ENCODE assay signal across 9 cellular contexts in the genomic region with DNA sequence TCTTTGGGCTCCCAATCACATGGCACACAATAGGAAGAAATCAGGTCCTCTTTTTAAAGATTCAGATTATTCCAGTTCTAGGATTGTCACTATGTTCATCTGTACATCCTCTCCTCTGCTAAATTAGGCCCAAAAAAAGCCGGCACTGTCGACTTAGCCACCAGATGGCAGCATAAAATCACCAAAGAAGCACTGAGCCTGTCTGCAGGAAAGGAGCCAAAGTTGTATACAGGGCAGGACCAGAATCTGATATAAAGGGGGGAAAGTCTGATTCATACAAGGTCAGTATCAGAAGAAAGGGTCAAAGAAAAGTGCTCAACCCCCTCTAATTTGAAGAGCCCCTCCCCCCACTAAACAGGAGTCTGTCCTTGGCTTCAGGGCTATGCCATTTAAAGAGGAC. TPM values are rescaled to one million over a fixed set of nuclear protein-coding genes. Genes with fewer than 3 reads are reported as not detected.
DNase-seq lines count a peak whose midpoint lies in the region; ATAC-seq and TF ChIP-seq lines count a peak whose summit lies in the region.
"Had no signal": no experiment of that assay in that cellular context is flagged by ENCODE, and none has a peak within 500 bp of the region (broad histone marks: within the 10 kb centered on the region; RNA-seq: fewer than 3 reads in every experiment).

No MANE protein-coding gene starts in this region.

- peaks cover 0 to 13% (median 0%) of the 10 kb centered on the region in 8 donors for H3K9me3 ChIP-seq in spleen

- H3K27ac ChIP-seq in spleen = no peak overlapping the region
- H3K27ac ChIP-seq: skin epidermis had no signal

- TF ChIP-seq POLR2A in spleen (IDR thresholded peaks at IDR 0.05) = no peak

- H3K27ac Mint-ChIP-seq in T-helper 2 cell treated with Interferon-gamma antibody and Interleukin-4, amounts not matched to agents 5 μg/mL and 100 μg/mL, for 36 hours = no peak overlapping the region

- H3K36me3 ChIP-seq in spleen = no peaks in the 10 kb centered on the region

- H3K4me1 Mint-ChIP-seq in T-helper 2 cell treated with Interferon-gamma antibody and Interleukin-4, amounts not matched to agents 5 μg/mL and 100 μg/mL, for 36 hours (ENCODE audit: low read depth) = no peaks in the 10 kb centered on the region

- H3K27me3 Mint-ChIP-seq in T-helper 2 cell treated with Interferon-gamma antibody and Interleukin-4, amounts not matched to agents 5 μg/mL and 100 μg/mL, for 36 hours (ENCODE audit: low read depth) = no peaks in the 10 kb centered on the region

- no peaks in the 10 kb centered on the region for H3K27me3 ChIP-seq in spleen (replicated peaks in 1 of 7)

- no peak overlapping the region for H3K4me3 Mint-ChIP-seq in T-helper 2 cell treated with Interferon-gamma antibody and Interleukin-4, amounts not matched to agents 5 μg/mL and 100 μg/mL, for 36 hours

- no peaks in the 10 kb centered on the region for H3K36me3 Mint-ChIP-seq in T-helper 2 cell treated with Interferon-gamma antibody and Interleukin-4, amounts not matched to agents 5 μg/mL and 100 μg/mL, for 36 hours (ENCODE audit: low read depth)

- no peak for ATAC-seq in activated CD4-positive, CD25-positive, alpha-beta regulatory T cell treated with anti-CD3 and anti-CD28 coated beads, Interleukin-2, amount 50 U/mL, for 24 hours
- ATAC-seq in HG02970 (IDR thresholded peaks at IDR 0.05; ENCODE audit: low FRiP score, unreplicated experiment) = no peak

- peak; percentile 33 to 82 (median 63) for TF ChIP-seq CTCF in spleen (IDR thresholded peaks at IDR 0.05 in 8 of 11, conservative IDR thresholded peaks at IDR 0.05 in 3 of 11)

- no peak overlapping the region for H3K4me3 ChIP-seq in spleen
- H3K4me3 ChIP-seq: skin epidermis had no signal

- no peaks in the 10 kb centered on the region for H3K9me3 Mint-ChIP-seq in T-helper 2 cell treated with Interferon-gamma antibody and Interleukin-4, amounts not matched to agents 5 μg/mL and 100 μg/mL, for 36 hours

- peak in 3 of 4 experiments; percentile 2 to 9 (median 2) for DNase-seq in activated CD4-positive, CD25-positive, alpha-beta regulatory T cell (lab: John Stamatoyannopoulos, UW)
- DNase-seq in NCI-H1092 (lab: John Stamatoyannopoulos, UW) (peak; percentile 13), anterior cingulate cortex (lab: John Stamatoyannopoulos, UW) (peak in 55 of 58 donors; percentile 0 to 84 (median 26)), hypothalamus (lab: John Stamatoyannopoulos, UW) (peak in 45 of 51 donors; percentile 0 to 78 (median 29)), spleen (no peak)
- DNase-seq in T-helper 2 cell treated with Interferon-gamma antibody and Interleukin-4, amounts not matched to agents 5 μg/mL and 100 μg/mL, for 36 hours (ENCODE audit: low spot score) = peak; percentile 22

- 0% methylated on average over 2 of the region's 2 CpGs for WGBS in spleen, 5 donors

- intact Hi-C loops in spleen (cut with DNase I; ENCODE audit: low total_unique reads) = loop anchor here (5.0 to 10.0 kb wide), 4 partner anchors 162 to 699 kb away; no protein-coding TSS in a partner anchor

- H3K4me1 ChIP-seq in spleen = no peaks in the 10 kb centered on the region

RNA-seq across cellular contexts. Expression of a gene that starts 3.0 kb away (rescaled TPM):
- 100 to 1,000 TPM in 5 of 7 donors, under 1 TPM in 2; 0.93 to 432 (median 388) TPM for total RNA-seq in spleen
- 100 to 1,000 TPM in 1 of 3 donors, under 1 TPM in 2; 0.05 to 448 (median 0.10) TPM for polyA plus RNA-seq in spleen
